ENCODE assay signal across 8 cellular contexts in genomic region chr16:70523013-70523620, GRCh38.
A peak's percentile ranks its signal among the peaks of the same experiment; 100 is the strongest.
DNase-seq lines count a peak whose midpoint lies in the region; ATAC-seq lines count a peak whose summit lies in the region.

Gene COG4 (minus strand): TSS chr16:70523554. CDS start chr16:70523543, 11 bp downstream.

- peak within 1 kb of the TSS; percentile 95 for H3K4me3 ChIP-seq in effector memory CD4-positive, alpha-beta T cell (ENCODE audit: insufficient read depth, low read depth, low read length, poor library complexity, severe bottlenecking)

- in situ Hi-C loops in ACHN (cut with HindIII; ENCODE audit: low pct_ligation_motif_present, low pct_unique_long_range_greater_than_20kb, low sequenced_read_pairs): no loop called here

- H3K27ac ChIP-seq in effector memory CD4-positive, alpha-beta T cell (ENCODE audit: insufficient read depth, low read length, poor library complexity, severe bottlenecking): peak within 1 kb of the TSS; percentile 96

- H3K9me3 ChIP-seq in effector memory CD4-positive, alpha-beta T cell (ENCODE audit: control insufficient read depth, low read length): no peaks in the 10 kb centered on the region

- ATAC-seq in GM18870 (IDR thresholded peaks at IDR 0.05; ENCODE audit: unreplicated experiment) (peak; percentile 34), HG03432 (IDR thresholded peaks at IDR 0.05; ENCODE audit: unreplicated experiment) (peak; percentile 74)

- peaks cover 35% of the 10 kb centered on the region for H3K4me1 ChIP-seq in effector memory CD4-positive, alpha-beta T cell (ENCODE audit: control insufficient read depth, insufficient read depth, low read length, poor library complexity, severe bottlenecking)

- no peaks in the 10 kb centered on the region for H3K27me3 ChIP-seq in effector memory CD4-positive, alpha-beta T cell (replicated peaks; ENCODE audit: control insufficient read depth, insufficient read depth, low read length, poor library complexity, severe bottlenecking)

- H3K36me3 ChIP-seq in effector memory CD4-positive, alpha-beta T cell (ENCODE audit: control insufficient read depth, insufficient read depth, low read length): peaks cover 13% of the 10 kb centered on the region

- peak; percentile 90 for DNase-seq in ACHN
- peak; percentile 25 for DNase-seq in NK-92 (lab: John Stamatoyannopoulos, UW; ENCODE audit: unreplicated experiment)
- DNase-seq in activated CD8-positive, alpha-beta memory T cell treated with anti-CD3 and anti-CD28 coated beads for 4 hours (ENCODE audit: low read depth in 2 of 2): peak; percentile 82 to 87
- peak; percentile 83 to 87 (median 84) for DNase-seq in effector memory CD4-positive, alpha-beta T cell
- DNase-seq in medulla oblongata (ENCODE audit: extremely low spot score): peak; percentile 89
- DNase-seq in stimulated activated CD8-positive, alpha-beta memory T cell treated with anti-CD3 and anti-CD28 coated beads, Interleukin-12 subunit alpha, Interleukin-12 subunit beta, amount 100 ng/mL, for 1 hour (ENCODE audit: low read depth): peak; percentile 84

Comparison
In these comparisons a context has a peak if more than half of its experiments do, and no peak if none do; other contexts are left out.
1. Peak in every context shown above with its lines: DNase-seq, ATAC-seq, H3K4me3 ChIP-seq and H3K27ac ChIP-seq.
2. DNase-seq: peak in every context shown above with its lines; median percentile 90 in ACHN; 89 in medulla oblongata; 84 in activated CD8-positive, alpha-beta memory T cell treated with anti-CD3 and anti-CD28 coated beads for 4 hours; 84 in effector memory CD4-positive, alpha-beta T cell; 84 in stimulated activated CD8-positive, alpha-beta memory T cell treated with anti-CD3 and anti-CD28 coated beads, Interleukin-12 subunit alpha, Interleukin-12 subunit beta, amount 100 ng/mL, for 1 hour; 25 in NK-92.